8 cellular contexts compared by ENCODE assay signal in the genomic region with DNA sequence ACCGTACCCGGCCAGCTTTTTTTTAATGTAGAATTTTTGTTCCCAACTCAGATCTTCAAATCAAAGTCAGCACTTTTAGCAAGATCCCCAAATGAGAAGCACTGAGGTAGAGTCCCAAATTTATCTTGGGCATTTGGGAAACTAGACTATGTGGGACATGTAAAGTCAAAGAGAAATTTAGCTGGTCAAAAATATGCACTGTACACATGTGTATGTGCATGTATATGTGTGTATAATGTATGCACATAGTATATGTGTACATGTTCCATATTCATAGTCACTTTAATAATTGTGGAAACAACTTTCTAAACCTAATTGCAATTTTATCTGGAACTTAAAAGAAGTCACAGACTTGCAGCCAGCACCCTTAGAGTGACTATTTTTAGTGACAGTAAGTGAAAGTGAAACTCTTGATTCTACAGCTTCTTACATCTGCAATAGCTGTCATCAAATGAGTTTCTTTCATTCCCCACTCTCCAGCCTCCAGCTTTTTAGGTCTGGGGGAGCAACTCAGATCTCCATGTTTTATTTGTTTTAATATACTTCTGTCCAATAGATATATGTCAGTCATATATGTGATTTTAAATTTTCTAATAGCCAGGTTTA. TPM values are rescaled to one million over a fixed set of nuclear protein-coding genes. Genes with fewer than 3 reads are reported as not detected.
A peak's percentile ranks its signal among the peaks of the same experiment; 100 is the strongest.
DNase-seq lines count a peak whose midpoint lies in the region; ATAC-seq and FAIRE-seq lines count a peak whose summit lies in the region.

No MANE protein-coding gene starts in this region.

- DNase-seq in GDM1 (lab: John Stamatoyannopoulos, UW) (peak; percentile 6), fibroblast of peridontal ligament (ENCODE audit: extremely low read depth) (peak; percentile 54), RCC 7860 (ENCODE audit: low spot score) (no peak), COR-L47 (lab: John Stamatoyannopoulos, UW) (no peak)
- no peak for DNase-seq in stimulated activated CD4-positive, alpha-beta T cell treated with anti-CD3 and anti-CD28 coated beads, Interleukin-4, amount 100 ng/mL, for 24 hours
- no peak for DNase-seq in activated CD4-positive, alpha-beta memory T cell treated with anti-CD3 and anti-CD28 coated beads for 36 hours

- peaks cover 12% of the 10 kb centered on the region for H3K4me1 Mint-ChIP-seq in activated CD4-positive, alpha-beta memory T cell treated with anti-CD3 and anti-CD28 coated beads for 36 hours (ENCODE audit: low read depth)

- CTCF ChIA-PET in activated CD4-positive, alpha-beta memory T cell treated with anti-CD3 and anti-CD28 coated beads for 36 hours (lab: Charles Lee): interaction anchor here (0.9 kb wide), 1 partner anchor 55 kb away, joined by 3 read pairs; no protein-coding TSS in a partner anchor

- intact Hi-C loops in activated CD4-positive, alpha-beta memory T cell treated with anti-CD3 and anti-CD28 coated beads for 36 hours (cut with micrococcal nuclease): loop anchor here (2.0 kb wide), 1 partner anchor 55 kb away; a partner anchor contains a TSS

- H3K27me3 Mint-ChIP-seq in activated CD4-positive, alpha-beta memory T cell treated with anti-CD3 and anti-CD28 coated beads for 36 hours: no peaks in the 10 kb centered on the region

- ATAC-seq in GM21367 (IDR thresholded peaks at IDR 0.05; ENCODE audit: unreplicated experiment): peak; percentile 95
- peak; percentile 94 for ATAC-seq in HG03558 (IDR thresholded peaks at IDR 0.05; ENCODE audit: extremely low read depth, unreplicated experiment)

- H3K9me3 Mint-ChIP-seq in activated CD4-positive, alpha-beta memory T cell treated with anti-CD3 and anti-CD28 coated beads for 36 hours: no peaks in the 10 kb centered on the region

- H3K4me3 Mint-ChIP-seq in activated CD4-positive, alpha-beta memory T cell treated with anti-CD3 and anti-CD28 coated beads for 36 hours: no peak overlapping the region

- no peak overlapping the region for H3K27ac Mint-ChIP-seq in activated CD4-positive, alpha-beta memory T cell treated with anti-CD3 and anti-CD28 coated beads for 36 hours

- no peak for FAIRE-seq in RCC 7860 (lab: Jason Lieb, UNC)

- POLR2A ChIA-PET in activated CD4-positive, alpha-beta memory T cell treated with anti-CD3 and anti-CD28 coated beads for 36 hours (lab: Charles Lee): no interaction called here

- H3K36me3 Mint-ChIP-seq in activated CD4-positive, alpha-beta memory T cell treated with anti-CD3 and anti-CD28 coated beads for 36 hours: peaks cover 15% of the 10 kb centered on the region

RNA-seq across cellular contexts. Expression of a gene that starts 53.6 kb away (rescaled TPM):
- total RNA-seq in activated CD4-positive, alpha-beta memory T cell treated with anti-CD3 and anti-CD28 coated beads for 36 hours: 10 to 100 TPM; 26.2 to 30.2 TPM

RNA-seq across cellular contexts. Expression of a gene that starts 54.4 kb away (rescaled TPM):
- 1 to 10 TPM; 1.9 to 2.6 TPM for total RNA-seq in activated CD4-positive, alpha-beta memory T cell treated with anti-CD3 and anti-CD28 coated beads for 36 hours

Comparison
In these comparisons a context has a peak if more than half of its experiments do, and no peak if none do; other contexts are left out.
1. DNase-seq: peak in GDM1 (single experiment) and fibroblast of peridontal ligament (single experiment); none in stimulated activated CD4-positive, alpha-beta T cell treated with anti-CD3 and anti-CD28 coated beads, Interleukin-4, amount 100 ng/mL, for 24 hours (single experiment), RCC 7860 (single experiment), activated CD4-positive, alpha-beta memory T cell treated with anti-CD3 and anti-CD28 coated beads for 36 hours (single experiment) and COR-L47 (single experiment).